Comparison of ENCODE assay signal across 10 cellular contexts in the genomic region with DNA sequence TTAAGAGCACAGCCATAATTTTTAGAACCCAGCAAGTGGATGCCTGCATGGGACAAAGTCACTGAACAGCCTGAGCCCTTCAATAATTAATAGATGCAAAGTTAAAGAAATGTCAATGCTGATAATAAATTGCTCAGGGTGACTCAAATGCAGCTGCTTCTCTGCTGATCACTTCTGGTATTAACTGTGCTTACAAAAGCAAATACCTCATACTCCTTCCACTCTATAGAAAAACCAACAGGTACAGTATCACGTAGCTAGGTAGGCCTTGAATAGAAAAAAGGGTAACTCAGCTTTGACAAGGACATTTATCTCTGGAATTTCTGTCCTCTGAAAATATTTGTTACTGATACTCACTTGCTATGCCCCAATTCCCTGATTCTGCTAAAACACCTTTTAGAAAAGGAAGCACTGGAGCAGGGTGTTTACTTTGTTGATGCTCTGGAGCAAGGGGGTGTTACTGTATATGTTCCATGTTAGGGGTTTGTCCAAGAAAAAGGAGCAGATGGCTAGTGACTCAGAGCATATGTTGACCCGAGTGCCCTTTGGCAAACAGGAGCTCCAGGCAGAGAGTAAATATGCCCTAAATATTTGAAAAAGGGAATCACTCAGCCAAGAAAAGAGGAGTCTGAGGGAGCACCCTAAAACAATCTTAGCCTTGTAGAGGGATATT. TPM values are rescaled to one million over a fixed set of nuclear protein-coding genes. Genes with fewer than 3 reads are reported as not detected.
DNase-seq lines count a peak whose midpoint lies in the region; ATAC-seq, FAIRE-seq and TF ChIP-seq lines count a peak whose summit lies in the region.
"Had no signal": no experiment of that assay in that cellular context is flagged by ENCODE, and none has a peak within 500 bp of the region (broad histone marks: within the 10 kb centered on the region; RNA-seq: fewer than 3 reads in every experiment).

No MANE protein-coding gene starts in this region.

- H4K20me1 ChIP-seq in HepG2 (ENCODE audit: insufficient read depth, low read length) (peaks cover 4% of the 10 kb centered on the region; the same call in 1 of the 2 replicates), MM.1S (ENCODE audit: insufficient read depth, low read length) (no peaks in the 10 kb centered on the region)

- H3F3A ChIP-seq in MM.1S (ENCODE audit: insufficient read depth, low read length): no peaks in the 10 kb centered on the region

- in situ Hi-C loops in astrocyte of the spinal cord (cut with HindIII; ENCODE audit: low sequenced_read_pairs): no loop called here
- in situ Hi-C loops in HepG2 (cut with HindIII; ENCODE audit: extremely low pct_ligation_motif_present, low pct_unique_long_range_greater_than_20kb): no loop called here

- BruUV-seq in HepG2 (replicated peaks; lab: Mats Ljungman, UMichigan): no TSS peak

- H3K9me3 ChIP-seq in HepG2 (ENCODE audit: low read length) (no peaks in the 10 kb centered on the region), MM.1S (replicated peaks; ENCODE audit: insufficient read depth, low read length) (no peaks in the 10 kb centered on the region)
- H3K9me3 ChIP-seq: testis had no signal

- FAIRE-seq in HepG2 (lab: Jason Lieb, UNC): peak; percentile 28

- H3K4me3 ChIP-seq in astrocyte of the spinal cord (ENCODE audit: low read depth, low read length) (no peak overlapping the region), HepG2 (replicated peaks in 1 of 3; ENCODE audit: insufficient read depth in 1 of 3, low read depth in 2 of 3, low read length in 3 of 3) (no peak overlapping the region), MM.1S (ENCODE audit: low read length) (no peak overlapping the region)
- H3K4me3 ChIP-seq: testis had no signal

- CTCF ChIA-PET in HepG2 (lab: Yijun Ruan, JAX; ENCODE audit: low intra/inter-chr PET ratio, low total read pairs): no interaction called here

- POLR2A ChIA-PET in HepG2 (lab: Yijun Ruan, JAX): interaction anchor here (0.8 to 1.4 kb wide), 4 partner anchors 18 to 61 kb away, joined by 3 to 8 read pairs (median 6); a partner anchor contains a TSS

- H2AFZ ChIP-seq in HepG2 (ENCODE audit: low read length) (no peak overlapping the region), MM.1S (ENCODE audit: low read length) (no peak overlapping the region)

- H3K27me3 ChIP-seq in HepG2 (ENCODE audit: control insufficient read depth in 1 of 2, insufficient read depth in 2 of 2, low read length in 2 of 2) (peaks cover 0 to 9% of the 10 kb centered on the region in 2 experiments; a peak in 2 of 5 replicates), MM.1S (replicated peaks; ENCODE audit: insufficient read depth, low read length) (no peaks in the 10 kb centered on the region)
- H3K27me3 ChIP-seq: testis had no signal

- no peak for TF ChIP-seq POLR2A in HepG2 (IDR thresholded peaks at IDR 0.05; ENCODE audit: insufficient read depth in 1 of 2, low read depth in 2 of 2, low read length in 2 of 2)

- no peaks in the 10 kb centered on the region for H3K9me2 ChIP-seq in MM.1S (replicated peaks; ENCODE audit: insufficient read depth, low read length)

- DNase-seq in COLO668 (lab: John Stamatoyannopoulos, UW; ENCODE audit: unreplicated experiment): peak; percentile 71
- peak; percentile 47 for DNase-seq in NCI-H1417 treated with DMSO at 0.1 percent for 48 hours (lab: John Stamatoyannopoulos, UW)
- peak; percentile 63 for DNase-seq in astrocyte of the spinal cord (ENCODE audit: low read depth, low spot score)
- peak; percentile 89 for DNase-seq in HepG2 (ENCODE audit: low spot score)
- no peak for DNase-seq in NAMALWA (ENCODE audit: low spot score)
- DNase-seq in MM.1S: no peak
- no peak for DNase-seq in SKM-1 (lab: John Stamatoyannopoulos, UW; ENCODE audit: unreplicated experiment)
- DNase-seq: testis had no signal

- H3K4me2 ChIP-seq in HepG2 (ENCODE audit: low read depth, low read length) (peak overlapping the region; percentile 2; the same call in 1 of the 2 replicates), MM.1S (ENCODE audit: low read depth, low read length) (no peak overlapping the region)
- H3K4me2 ChIP-seq: KMS-11 had no signal

- WGBS in HepG2 (ENCODE audit: low lambda C conversion rate): 0% methylated on average over 2 of the region's 2 CpGs

- no peak for TF ChIP-seq RAD21 in HepG2 (CRISPR knock-in tag; IDR thresholded peaks at IDR 0.05)

- intact Hi-C loops in HepG2 (cut with micrococcal nuclease; ENCODE audit: unreplicated experiment): no loop called here

- peaks cover 69% of the 10 kb centered on the region for H3K4me1 ChIP-seq in HepG2 (ENCODE audit: insufficient read depth, low read length)
- H3K4me1 ChIP-seq in MM.1S (ENCODE audit: low read length): peaks cover 12% of the 10 kb centered on the region; the same call in 1 of the 2 replicates

- peak in 1 of 2 experiments; percentile 79; a peak in 2 of 4 replicates for TF ChIP-seq EP300 in HepG2 (IDR thresholded peaks at IDR 0.05; ENCODE audit: low read depth in 2 of 2, low read length in 2 of 2)
- TF ChIP-seq EP300 in HepG2 (CRISPR knock-in tag; IDR thresholded peaks at IDR 0.05; ENCODE audit: borderline replicate concordance): peak; percentile 53; the same call in 1 of the 2 replicates

- H3K79me2 ChIP-seq in HepG2 (ENCODE audit: insufficient read depth, low read length) (no peaks in the 10 kb centered on the region), MM.1S (ENCODE audit: low read length) (no peaks in the 10 kb centered on the region)

- H3K9ac ChIP-seq in HepG2 (ENCODE audit: insufficient read depth, low read depth, low read length) (no peak overlapping the region), MM.1S (ENCODE audit: low read length) (no peak overlapping the region)
- H3K9ac ChIP-seq: KMS-11 had no signal

- ATAC-seq in HepG2 (peak; percentile 70), HG02981 (IDR thresholded peaks at IDR 0.05; ENCODE audit: unreplicated experiment) (no peak)

- H3K27ac ChIP-seq in HepG2 (ENCODE audit: extremely low read length, insufficient read depth, low read length) (no peak overlapping the region), MM.1S (ENCODE audit: low read length) (no peak overlapping the region)
- H3K27ac ChIP-seq: KMS-11, testis had no signal

- H3K36me3 ChIP-seq in HepG2 (replicated peaks in 1 of 2; ENCODE audit: control insufficient read depth in 1 of 2, insufficient read depth in 2 of 2, low read length in 2 of 2): no peaks in the 10 kb centered on the region
- no peaks in the 10 kb centered on the region for H3K36me3 ChIP-seq in MM.1S (replicated peaks; ENCODE audit: insufficient read depth, low read length)

- TF ChIP-seq CTCF in astrocyte of the spinal cord (IDR thresholded peaks at IDR 0.05; ENCODE audit: low read depth, low read length) (no peak), HepG2 (CRISPR knock-in tag; IDR thresholded peaks at IDR 0.05) (no peak), MM.1S (IDR thresholded peaks at IDR 0.05; ENCODE audit: low read length) (no peak)

TF ChIP-seq in HepG2, 621 proteins besides CTCF, POLR2A, EP300 and RAD21 (continues in another document):
- TF ChIP-seq ETV5 (CRISPR knock-in tag; IDR thresholded peaks at IDR 0.05; ENCODE audit: borderline replicate concordance) (peak; percentile 69; the same call in 1 of the 2 replicates), SRF (IDR thresholded peaks at IDR 0.05; ENCODE audit: low read depth, low read length) (no peak)

RNA-seq across cellular contexts. Expression of a gene that starts 59.1 kb away (rescaled TPM):
- 67.4 and 98.4 TPM in 2 replicates for total RNA-seq in HepG2 (2016; rRNA removed; fragmentation: Illumina TruSeq; extraction: Trizol)
- 113 and 115 TPM in 2 replicates for total RNA-seq in HepG2 (2016; cell fraction: cytosol; rRNA removed; fragmentation: Illumina TruSeq; extraction: Trizol; ENCODE audit: low read depth)
- 65.4 and 98.8 TPM in 2 replicates for total RNA-seq in HepG2 (2016; cell fraction: insoluble cytoplasmic fraction; rRNA removed; fragmentation: Illumina TruSeq; extraction: Trizol)
- 63.8 and 71.5 TPM in 2 replicates for total RNA-seq in HepG2 (2016; cell fraction: membrane; rRNA removed; fragmentation: Illumina TruSeq; extraction: Trizol)
- total RNA-seq in HepG2 (2016; cell fraction: nucleus; rRNA removed; fragmentation: Illumina TruSeq; extraction: Trizol): 135 and 150 TPM in 2 replicates
- 100 and 133 TPM in 2 replicates for polyA plus RNA-seq in HepG2 (2011; rRNA removed)
- 56.6 and 89.3 TPM in 2 replicates for polyA plus RNA-seq in HepG2 (2011; cell fraction: cytosol; rRNA removed)
- polyA plus RNA-seq in HepG2 (2011; cell fraction: nucleus; rRNA removed): 46.6 and 69.0 TPM in 2 replicates
- polyA plus RNA-seq in HepG2 (2012): 176 and 196 TPM in 2 replicates
- polyA plus RNA-seq in HepG2 (2016; cell fraction: cytosol; fragmentation: Illumina TruSeq; extraction: Trizol; ENCODE audit: low read depth): 25.4 and 26.1 TPM in 2 replicates
- polyA plus RNA-seq in HepG2 (2016; cell fraction: insoluble cytoplasmic fraction; fragmentation: Illumina TruSeq; extraction: Trizol; ENCODE audit: low read depth): 104 and 116 TPM in 2 replicates
- polyA plus RNA-seq in HepG2 (2016; cell fraction: membrane; fragmentation: Illumina TruSeq; extraction: Trizol; ENCODE audit: low read depth): 56.9 and 65.1 TPM in 2 replicates
- polyA plus RNA-seq in HepG2 (2016; cell fraction: nucleus; fragmentation: Illumina TruSeq; extraction: Trizol; ENCODE audit: insufficient read depth, low read depth): 271 and 279 TPM in 2 replicates
- polyA minus RNA-seq in HepG2 (2011; rRNA and poly(A)+ RNA removed; ENCODE audit: low replicate concordance): 71.7 and 98.5 TPM in 2 replicates
- 85.3 and 110 TPM in 2 replicates for polyA minus RNA-seq in HepG2 (2011; cell fraction: cytosol; rRNA and poly(A)+ RNA removed)
- polyA minus RNA-seq in HepG2 (2011; cell fraction: nucleus; rRNA and poly(A)+ RNA removed): 103 and 105 TPM in 2 replicates

Comparison
In these comparisons a context has a peak if more than half of its experiments do, and no peak if none do; other contexts are left out.
1. DNase-seq: peak in COLO668 (single experiment), NCI-H1417 treated with DMSO at 0.1 percent for 48 hours (single experiment), astrocyte of the spinal cord (single experiment) and HepG2 (single experiment); none in NAMALWA (single experiment), MM.1S (single experiment) and SKM-1 (single experiment).